ENCODE assay signal across 1 cellular context in genomic region chr2:70852824-70853223, GRCh38.
TF ChIP-seq lines count a peak whose summit lies in the region.

No MANE protein-coding gene starts in this region.

TF ChIP-seq in GM12878, 131 proteins besides CTCF, POLR2A, EP300 and RAD21 (continued from another document):
- TF ChIP-seq, protein P1, sequence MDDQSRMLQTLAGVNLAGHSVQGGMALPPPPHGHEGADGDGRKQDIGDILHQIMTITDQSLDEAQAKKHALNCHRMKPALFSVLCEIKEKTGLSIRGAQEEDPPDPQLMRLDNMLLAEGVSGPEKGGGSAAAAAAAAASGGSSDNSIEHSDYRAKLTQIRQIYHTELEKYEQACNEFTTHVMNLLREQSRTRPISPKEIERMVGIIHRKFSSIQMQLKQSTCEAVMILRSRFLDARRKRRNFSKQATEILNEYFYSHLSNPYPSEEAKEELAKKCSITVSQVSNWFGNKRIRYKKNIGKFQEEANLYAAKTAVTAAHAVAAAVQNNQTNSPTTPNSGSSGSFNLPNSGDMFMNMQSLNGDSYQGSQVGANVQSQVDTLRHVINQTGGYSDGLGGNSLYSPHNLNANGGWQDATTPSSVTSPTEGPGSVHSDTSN (IDR thresholded peaks at IDR 0.05; ENCODE audit: insufficient replicate concordance, low read depth, low read length), result no peak
- no peak for TF ChIP-seq MEF2A (IDR thresholded peaks at IDR 0.05; ENCODE audit: insufficient read depth, low read depth, low read length)
- no peak for TF ChIP-seq SREBF1 (IDR thresholded peaks at IDR 0.05; ENCODE audit: low read length)
- TF ChIP-seq, protein P2, sequence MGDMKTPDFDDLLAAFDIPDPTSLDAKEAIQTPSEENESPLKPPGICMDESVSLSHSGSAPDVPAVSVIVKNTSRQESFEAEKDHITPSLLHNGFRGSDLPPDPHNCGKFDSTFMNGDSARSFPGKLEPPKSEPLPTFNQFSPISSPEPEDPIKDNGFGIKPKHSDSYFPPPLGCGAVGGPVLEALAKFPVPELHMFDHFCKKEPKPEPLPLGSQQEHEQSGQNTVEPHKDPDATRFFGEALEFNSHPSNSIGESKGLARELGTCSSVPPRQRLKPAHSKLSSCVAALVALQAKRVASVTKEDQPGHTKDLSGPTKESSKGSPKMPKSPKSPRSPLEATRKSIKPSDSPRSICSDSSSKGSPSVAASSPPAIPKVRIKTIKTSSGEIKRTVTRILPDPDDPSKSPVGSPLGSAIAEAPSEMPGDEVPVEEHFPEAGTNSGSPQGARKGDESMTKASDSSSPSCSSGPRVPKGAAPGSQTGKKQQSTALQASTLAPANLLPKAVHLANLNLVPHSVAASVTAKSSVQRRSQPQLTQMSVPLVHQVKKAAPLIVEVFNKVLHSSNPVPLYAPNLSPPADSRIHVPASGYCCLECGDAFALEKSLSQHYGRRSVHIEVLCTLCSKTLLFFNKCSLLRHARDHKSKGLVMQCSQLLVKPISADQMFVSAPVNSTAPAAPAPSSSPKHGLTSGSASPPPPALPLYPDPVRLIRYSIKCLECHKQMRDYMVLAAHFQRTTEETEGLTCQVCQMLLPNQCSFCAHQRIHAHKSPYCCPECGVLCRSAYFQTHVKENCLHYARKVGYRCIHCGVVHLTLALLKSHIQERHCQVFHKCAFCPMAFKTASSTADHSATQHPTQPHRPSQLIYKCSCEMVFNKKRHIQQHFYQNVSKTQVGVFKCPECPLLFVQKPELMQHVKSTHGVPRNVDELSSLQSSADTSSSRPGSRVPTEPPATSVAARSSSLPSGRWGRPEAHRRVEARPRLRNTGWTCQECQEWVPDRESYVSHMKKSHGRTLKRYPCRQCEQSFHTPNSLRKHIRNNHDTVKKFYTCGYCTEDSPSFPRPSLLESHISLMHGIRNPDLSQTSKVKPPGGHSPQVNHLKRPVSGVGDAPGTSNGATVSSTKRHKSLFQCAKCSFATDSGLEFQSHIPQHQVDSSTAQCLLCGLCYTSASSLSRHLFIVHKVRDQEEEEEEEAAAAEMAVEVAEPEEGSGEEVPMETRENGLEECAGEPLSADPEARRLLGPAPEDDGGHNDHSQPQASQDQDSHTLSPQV (IDR thresholded peaks at IDR 0.05), result no peak
- TF ChIP-seq SMAD5 (IDR thresholded peaks at IDR 0.05; ENCODE audit: low read depth), result no peak
- peak; percentile 70 for TF ChIP-seq SPI1 (IDR thresholded peaks at IDR 0.05; ENCODE audit: borderline replicate concordance, insufficient read depth, low read depth, low read length)
- no peak for TF ChIP-seq NFYA (IDR thresholded peaks at IDR 0.05; ENCODE audit: borderline replicate concordance, low read depth, low read length)
